Comparison of ENCODE assay signal across 17 cellular contexts in the genomic region with DNA sequence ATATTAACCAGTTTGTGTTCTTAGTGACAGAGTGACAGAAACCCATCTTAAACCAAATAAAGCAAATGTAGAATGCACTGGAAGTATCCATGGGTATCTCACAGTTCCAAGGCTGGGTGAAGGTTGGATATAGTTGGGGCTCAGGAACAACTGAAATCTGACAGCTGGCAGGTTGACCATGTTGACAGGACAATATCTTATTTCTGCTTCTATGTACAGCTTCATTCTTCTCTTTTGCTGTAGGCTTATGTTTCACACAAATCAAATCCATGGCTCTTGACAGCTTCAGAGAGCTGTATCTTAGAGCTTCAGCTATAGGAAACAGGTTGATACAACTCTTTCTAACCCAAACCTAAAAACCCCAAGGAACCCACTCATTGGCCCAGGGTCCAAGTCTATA. TPM values are rescaled to one million over a fixed set of nuclear protein-coding genes. Genes with fewer than 3 reads are reported as not detected.
DNase-seq lines count a peak whose midpoint lies in the region; ATAC-seq and TF ChIP-seq lines count a peak whose summit lies in the region.
"Had no signal": no experiment of that assay in that cellular context is flagged by ENCODE, and none has a peak within 500 bp of the region (broad histone marks: within the 10 kb centered on the region; RNA-seq: fewer than 3 reads in every experiment).

No MANE protein-coding gene starts in this region.

- peaks cover 25 to 36% of the 10 kb centered on the region in 2 donors for H3K4me1 ChIP-seq in gastrocnemius medialis
- peaks cover 21% of the 10 kb centered on the region for H3K4me1 ChIP-seq in vagina
- H3K4me1 ChIP-seq: A549, Caco-2 had no signal

- H3K27me3 ChIP-seq in gastrocnemius medialis (no peaks in the 10 kb centered on the region), vagina (no peaks in the 10 kb centered on the region), MG63 (no peaks in the 10 kb centered on the region)
- H3K27me3 ChIP-seq: BLaER1 treated with 17β-estradiol and CSF1 and Interleukin-3, amounts not matched to agents 10 nM and 100 nM had no signal

- H3K4me1 Mint-ChIP-seq in activated B cell treated with CpG ODN at 0.5 μM for 24 hours, result peaks cover 35% of the 10 kb centered on the region

- CTCF ChIA-PET in activated B cell treated with CpG ODN at 0.5 μM for 24 hours (lab: Charles Lee), result no interaction called here

- no peaks in the 10 kb centered on the region for H3K9me3 ChIP-seq in gastrocnemius medialis
- H3K9me3 ChIP-seq in vagina, result no peaks in the 10 kb centered on the region
- H3K9me3 ChIP-seq in MG63, result no peaks in the 10 kb centered on the region
- H3K9me3 ChIP-seq: A549, Caco-2 had no signal

- POLR2A ChIA-PET in activated B cell treated with CpG ODN at 0.5 μM for 24 hours (lab: Charles Lee), result no interaction called here

- no peaks in the 10 kb centered on the region for H3K27me3 Mint-ChIP-seq in activated B cell treated with CpG ODN at 0.5 μM for 24 hours
- H3K27me3 Mint-ChIP-seq: B cell; CD4-positive, alpha-beta T cell had no signal

- H3K27ac ChIP-seq in gastrocnemius medialis, result peak overlapping the region in 2 of 4 donors; percentile 6 to 63
- H3K27ac ChIP-seq in vagina, result peak overlapping the region; percentile 20
- H3K27ac ChIP-seq: 22Rv1; A549; BLaER1 treated with 17β-estradiol and CSF1 and Interleukin-3, amounts not matched to agents 10 nM and 100 nM; C4-2B had no signal

- no peak overlapping the region for H3K4me3 Mint-ChIP-seq in activated B cell treated with CpG ODN at 0.5 μM for 24 hours
- H3K4me3 Mint-ChIP-seq: B cell; CD4-positive, alpha-beta T cell; CD8-positive, alpha-beta T cell had no signal

- no peak overlapping the region for H3K4me3 ChIP-seq in gastrocnemius medialis
- no peak overlapping the region for H3K4me3 ChIP-seq in vagina
- H3K4me3 ChIP-seq in MG63, result no peak overlapping the region
- H3K4me3 ChIP-seq: A549; BLaER1 treated with 17β-estradiol and CSF1 and Interleukin-3, amounts not matched to agents 10 nM and 100 nM had no signal

- no peaks in the 10 kb centered on the region for H3K36me3 ChIP-seq in gastrocnemius medialis
- no peaks in the 10 kb centered on the region for H3K36me3 ChIP-seq in vagina
- H3K36me3 ChIP-seq in MG63, result no peaks in the 10 kb centered on the region
- H3K36me3 ChIP-seq: BLaER1 treated with 17β-estradiol and CSF1 and Interleukin-3, amounts not matched to agents 10 nM and 100 nM had no signal

- peak overlapping the region; percentile 32 for H3K27ac Mint-ChIP-seq in activated B cell treated with CpG ODN at 0.5 μM for 24 hours
- H3K27ac Mint-ChIP-seq: B cell; CD4-positive, alpha-beta T cell; CD8-positive, alpha-beta T cell had no signal

- in situ Hi-C loops in gastrocnemius medialis (cut with MboI; ENCODE audit: low sequenced_read_pairs in 4 of 4), result no loop called here

- no peak for ATAC-seq in activated B cell treated with CpG ODN at 0.5 μM for 24 hours (ENCODE audit: low read depth)
- ATAC-seq in gastrocnemius medialis, result peak; percentile 45 to 76
- no peak for ATAC-seq in left ventricle myocardium superior
- ATAC-seq: A549; CD8-positive, alpha-beta T cell had no signal

- peaks cover 3% of the 10 kb centered on the region for H3K9me3 Mint-ChIP-seq in activated B cell treated with CpG ODN at 0.5 μM for 24 hours
- H3K9me3 Mint-ChIP-seq: CD4-positive, alpha-beta T cell; CD8-positive, alpha-beta T cell had no signal

- TF ChIP-seq POLR2A in gastrocnemius medialis (IDR thresholded peaks at IDR 0.05) (no peak), vagina (IDR thresholded peaks at IDR 0.05) (no peak)

- intact Hi-C loops in activated B cell treated with CpG ODN at 0.5 μM for 24 hours (cut with micrococcal nuclease) (no loop called here), gastrocnemius medialis (cut with DNase I; ENCODE audit: low total_unique reads) (no loop called here), vagina (cut with DNase I) (no loop called here), left ventricle myocardium superior (cut with micrococcal nuclease) (no loop called here)

- TF ChIP-seq CTCF in activated B cell treated with CpG ODN at 0.5 μM for 24 hours (IDR thresholded peaks at IDR 0.05) (no peak), gastrocnemius medialis (IDR thresholded peaks at IDR 0.05 in 4 of 5, conservative IDR thresholded peaks at IDR 0.05 in 1 of 5) (no peak), vagina (IDR thresholded peaks at IDR 0.05) (no peak)

- no peak for DNase-seq in activated B cell treated with CpG ODN at 0.5 μM for 24 hours
- DNase-seq in gastrocnemius medialis, result peak in 1 of 2 donors; percentile 14
- DNase-seq in vagina (ENCODE audit: extremely low spot score in 2 of 2), result no peak
- no peak for DNase-seq in left ventricle myocardium superior
- DNase-seq in MG63, result no peak
- DNase-seq: AML-193; Caco-2; Calu3; CD4-positive, alpha-beta T cell; CD8-positive, alpha-beta T cell; DMS79 treated with DMSO at 0.1 percent for 48 hours; GF-D8 had no signal

- H3K36me3 Mint-ChIP-seq in activated B cell treated with CpG ODN at 0.5 μM for 24 hours (ENCODE audit: low read depth), result no peaks in the 10 kb centered on the region
- H3K36me3 Mint-ChIP-seq: CD8-positive, alpha-beta T cell had no signal

RNA-seq across cellular contexts. Expression of gene FGGY, which starts 34.3 kb away (rescaled TPM):
- total RNA-seq in activated B cell treated with CpG ODN at 0.5 μM for 24 hours, result 22.1 and 24.0 TPM in 2 replicates
- 10 to 100 TPM; 24.9 to 35.9 (median 30.5) TPM for total RNA-seq in gastrocnemius medialis
- 11.8 TPM for total RNA-seq in vagina
- 29.7 TPM for total RNA-seq in left ventricle myocardium superior
- 15.4 and 17.9 TPM in 2 replicates for total RNA-seq in MG63 (2014; rRNA removed; shearing (Covaris generic); ENCODE audit: low replicate concordance)

Comparison
In these comparisons a context has a peak if more than half of its experiments do, and no peak if none do; other contexts are left out.
1. ATAC-seq: peak in gastrocnemius medialis (2 of 2); none in activated B cell treated with CpG ODN at 0.5 μM for 24 hours (single experiment) and left ventricle myocardium superior (single experiment).